15 cellular contexts compared by ENCODE assay signal in the genomic region with DNA sequence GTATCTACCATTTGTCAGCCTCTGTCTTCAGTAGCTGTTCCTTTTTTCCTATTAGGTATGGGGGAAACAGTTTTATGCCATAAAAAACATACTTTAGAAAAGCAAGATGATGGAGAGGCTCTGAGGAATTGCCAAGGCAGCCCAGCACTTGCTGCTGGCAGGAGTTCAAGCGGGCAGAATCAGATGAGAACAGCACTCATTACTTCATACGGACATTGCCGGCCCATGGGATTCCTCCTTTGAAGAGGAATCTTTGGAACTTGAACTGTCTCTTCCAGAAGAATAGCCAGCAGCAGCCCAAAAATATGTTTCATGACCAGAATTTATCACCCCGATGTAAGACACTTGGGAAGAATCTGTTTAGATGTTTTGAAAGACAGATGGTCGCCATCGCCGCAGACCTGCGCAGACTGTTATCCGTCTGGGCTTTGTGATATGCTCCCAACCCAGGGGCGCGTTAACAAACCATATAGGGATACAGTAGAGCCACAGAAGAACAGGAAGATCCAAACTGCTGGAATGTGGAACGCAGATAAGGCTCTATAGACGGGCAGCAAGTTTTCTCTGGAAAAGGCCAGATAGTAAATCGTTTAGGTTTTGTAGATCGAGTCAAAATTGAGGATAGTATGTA. TPM values are rescaled to one million over a fixed set of nuclear protein-coding genes. Genes with fewer than 3 reads are reported as not detected.
A peak's percentile ranks its signal among the peaks of the same experiment; 100 is the strongest.
DNase-seq lines count a peak whose midpoint lies in the region; ATAC-seq and TF ChIP-seq lines count a peak whose summit lies in the region.
"Had no signal": no experiment of that assay in that cellular context is flagged by ENCODE, and none has a peak within 500 bp of the region (broad histone marks: within the 10 kb centered on the region; RNA-seq: fewer than 3 reads in every experiment).

No MANE protein-coding gene starts in this region.

- no peaks in the 10 kb centered on the region for H3K27me3 Mint-ChIP-seq in activated CD8-positive, alpha-beta T cell treated with anti-CD3 and anti-CD28 coated beads for 36 hours
- H3K27me3 Mint-ChIP-seq: memory B cell had no signal

- H3K9ac ChIP-seq in SK-N-SH = peak overlapping the region; percentile 2; the same call in 1 of the 2 replicates
- H3K9ac ChIP-seq in parathyroid adenoma = no peak overlapping the region
- H3K9ac ChIP-seq: BLaER1 treated with 17β-estradiol and CSF1 and Interleukin-3, amounts not matched to agents 10 nM and 100 nM had no signal

- H3K36me3 Mint-ChIP-seq in activated CD8-positive, alpha-beta T cell treated with anti-CD3 and anti-CD28 coated beads for 36 hours (ENCODE audit: low read depth) = peaks cover 7% of the 10 kb centered on the region

- H3K4me3 Mint-ChIP-seq in activated CD8-positive, alpha-beta T cell treated with anti-CD3 and anti-CD28 coated beads for 36 hours = no peak overlapping the region
- H3K4me3 Mint-ChIP-seq: activated T-helper 1 cell treated with anti-CD3 and anti-CD28 coated beads, Interleukin-12 subunit alpha, Interleukin-12 subunit beta, Interleukin-2, Interleukin-4 antibody, amounts not matched to agents 30 ng/mL and 10 ng/mL and 1 ng/mL, durations not matched to agents 14 hours and 24 hours and 36 hours; memory B cell had no signal

- H3K9me3 ChIP-seq in SK-N-SH = no peaks in the 10 kb centered on the region
- H3K9me3 ChIP-seq in parathyroid adenoma (ENCODE audit: control insufficient read depth, low read length) = no peaks in the 10 kb centered on the region
- H3K9me3 ChIP-seq: BLaER1 treated with 17β-estradiol and CSF1 and Interleukin-3, amounts not matched to agents 10 nM and 100 nM; thyroid gland had no signal

- CTCF ChIA-PET in SK-N-SH (lab: Yijun Ruan, JAX) = interaction anchor here (0.7 to 2.6 kb wide), 3 partner anchors 41 to 99 kb away, joined by 3 to 9 read pairs (median 6); no protein-coding TSS in a partner anchor
- CTCF ChIA-PET in activated CD8-positive, alpha-beta T cell treated with anti-CD3 and anti-CD28 coated beads for 36 hours (lab: Charles Lee) = no interaction called here

- peak overlapping the region; percentile 31; the same call in 1 of the 2 replicates for H3K4me2 ChIP-seq in SK-N-SH
- H3K4me2 ChIP-seq in parathyroid adenoma (ENCODE audit: low read length) = peak overlapping the region; percentile 11

- no peak for TF ChIP-seq RAD21 in SK-N-SH (IDR thresholded peaks at IDR 0.05; ENCODE audit: low read length)

- H3K4me1 ChIP-seq in SK-N-SH (ENCODE audit: control insufficient read depth in 1 of 2, insufficient read depth in 2 of 2, low read depth in 1 of 2, low read length in 1 of 2) (peaks cover 27 to 46% of the 10 kb centered on the region in 2 experiments), parathyroid adenoma (peaks cover 25% of the 10 kb centered on the region)

- H3K27ac ChIP-seq in SK-N-SH (ENCODE audit: low read depth in 2 of 2, low read length in 1 of 2) = peak overlapping the region; percentile 18 to 51; a peak in 3 of 4 replicates
- peak overlapping the region; percentile 33 for H3K27ac ChIP-seq in parathyroid adenoma
- H3K27ac ChIP-seq: thyroid gland had no signal

- H2AFZ ChIP-seq in SK-N-SH (ENCODE audit: low read depth) = peak overlapping the region; percentile 54; the same call in 1 of the 2 replicates
- H2AFZ ChIP-seq in parathyroid adenoma = peak overlapping the region; percentile 61

- H3K79me2 ChIP-seq in SK-N-SH (ENCODE audit: insufficient read depth) = peaks cover 18% of the 10 kb centered on the region
- no peaks in the 10 kb centered on the region for H3K79me2 ChIP-seq in parathyroid adenoma

- ATAC-seq in activated CD8-positive, alpha-beta T cell treated with anti-CD3 and anti-CD28 coated beads for 36 hours = no peak
- ATAC-seq in HG02678 (IDR thresholded peaks at IDR 0.05; ENCODE audit: unreplicated experiment) = no peak
- ATAC-seq in HG03520 (IDR thresholded peaks at IDR 0.05; ENCODE audit: unreplicated experiment) = no peak

- no peak for TF ChIP-seq EP300 in SK-N-SH (IDR thresholded peaks at IDR 0.05; ENCODE audit: borderline replicate concordance in 1 of 2, low read depth in 1 of 2, low read length in 1 of 2)

- POLR2A ChIA-PET in SK-N-SH (lab: Yijun Ruan, JAX) = no interaction called here
- POLR2A ChIA-PET in activated CD8-positive, alpha-beta T cell treated with anti-CD3 and anti-CD28 coated beads for 36 hours (lab: Charles Lee) = no interaction called here

- H3K36me3 ChIP-seq in SK-N-SH (replicated peaks in 1 of 2; ENCODE audit: control insufficient read depth in 1 of 2, insufficient read depth in 2 of 2, low read length in 1 of 2) = no peaks in the 10 kb centered on the region
- no peaks in the 10 kb centered on the region for H3K36me3 ChIP-seq in parathyroid adenoma (ENCODE audit: control insufficient read depth, insufficient read depth, low read length)
- H3K36me3 ChIP-seq: BLaER1 treated with 17β-estradiol and CSF1 and Interleukin-3, amounts not matched to agents 10 nM and 100 nM; thyroid gland had no signal

- no peak overlapping the region for H3K27ac Mint-ChIP-seq in activated CD8-positive, alpha-beta T cell treated with anti-CD3 and anti-CD28 coated beads for 36 hours
- H3K27ac Mint-ChIP-seq: activated T-helper 1 cell treated with anti-CD3 and anti-CD28 coated beads, Interleukin-12 subunit alpha, Interleukin-12 subunit beta, Interleukin-2, Interleukin-4 antibody, amounts not matched to agents 30 ng/mL and 10 ng/mL and 1 ng/mL, durations not matched to agents 14 hours and 24 hours and 36 hours; memory B cell had no signal

- TF ChIP-seq CTCF in SK-N-SH (IDR thresholded peaks at IDR 0.05) (no peak), fibroblast of mammary gland (conservative IDR thresholded peaks at IDR 0.05; ENCODE audit: control insufficient read depth, insufficient read depth, low read depth, low read length) (no peak), parathyroid adenoma (IDR thresholded peaks at IDR 0.05) (no peak)
- TF ChIP-seq CTCF in activated CD8-positive, alpha-beta T cell treated with anti-CD3 and anti-CD28 coated beads for 36 hours (IDR thresholded peaks at IDR 0.05) = no peak

- H4K20me1 ChIP-seq in SK-N-SH (ENCODE audit: insufficient read depth) = no peaks in the 10 kb centered on the region
- H4K20me1 ChIP-seq: BLaER1 treated with 17β-estradiol and CSF1 and Interleukin-3, amounts not matched to agents 10 nM and 100 nM had no signal

- H3K27me3 ChIP-seq in SK-N-SH (ENCODE audit: insufficient read depth) (no peaks in the 10 kb centered on the region), parathyroid adenoma (ENCODE audit: control insufficient read depth, insufficient read depth, low read length) (no peaks in the 10 kb centered on the region)
- H3K27me3 ChIP-seq: BLaER1 treated with 17β-estradiol and CSF1 and Interleukin-3, amounts not matched to agents 10 nM and 100 nM; thyroid gland had no signal

- no peaks in the 10 kb centered on the region for H3K9me3 Mint-ChIP-seq in activated CD8-positive, alpha-beta T cell treated with anti-CD3 and anti-CD28 coated beads for 36 hours
- H3K9me3 Mint-ChIP-seq: activated T-helper 1 cell treated with anti-CD3 and anti-CD28 coated beads, Interleukin-12 subunit alpha, Interleukin-12 subunit beta, Interleukin-2, Interleukin-4 antibody, amounts not matched to agents 30 ng/mL and 10 ng/mL and 1 ng/mL, durations not matched to agents 14 hours and 24 hours and 36 hours; memory B cell had no signal

- DNase-seq in AG08396 (ENCODE audit: low spot score) (peak; percentile 47), SK-N-SH (no peak), fibroblast of mammary gland (ENCODE audit: low read depth) (peak; percentile 55), KG1 (lab: John Stamatoyannopoulos, UW) (no peak)
- no peak for DNase-seq in activated CD8-positive, alpha-beta T cell treated with anti-CD3 and anti-CD28 coated beads for 36 hours
- DNase-seq: central memory CD4-positive, alpha-beta T cell; MV-4-11; NCI-H526 treated with DMSO at 0.1 percent for 48 hours; thyroid gland had no signal

- H3K4me1 Mint-ChIP-seq in activated CD8-positive, alpha-beta T cell treated with anti-CD3 and anti-CD28 coated beads for 36 hours (ENCODE audit: low read depth) = peaks cover 23% of the 10 kb centered on the region

- no peak overlapping the region for H3K4me3 ChIP-seq in SK-N-SH (ENCODE audit: low read depth in 2 of 2, low read length in 1 of 2)
- no peak overlapping the region for H3K4me3 ChIP-seq in fibroblast of mammary gland (ENCODE audit: control insufficient read depth, low read depth, low read length)
- no peak overlapping the region for H3K4me3 ChIP-seq in parathyroid adenoma (ENCODE audit: low read depth, low read length)
- H3K4me3 ChIP-seq: BLaER1 treated with 17β-estradiol and CSF1 and Interleukin-3, amounts not matched to agents 10 nM and 100 nM; thyroid gland had no signal

- 74% methylated on average over 15 of the region's 15 CpGs for WGBS in SK-N-SH (ENCODE audit: low lambda C conversion rate)

- H3F3A ChIP-seq in SK-N-SH (replicated peaks; ENCODE audit: insufficient read depth) = peaks cover 9% of the 10 kb centered on the region

- intact Hi-C loops in activated CD8-positive, alpha-beta T cell treated with anti-CD3 and anti-CD28 coated beads for 36 hours (cut with micrococcal nuclease) = no loop called here

- H3K9me2 ChIP-seq in SK-N-SH = no peaks in the 10 kb centered on the region

TF ChIP-seq in SK-N-SH, 30 proteins besides CTCF, POLR2A, EP300 and RAD21:
- TF ChIP-seq NFIC (IDR thresholded peaks at IDR 0.05; ENCODE audit: borderline replicate concordance) (peak; percentile 24; the same call in 1 of the 2 replicates), SMC3 (IDR thresholded peaks at IDR 0.05; ENCODE audit: low read depth, low read length) (no peak), POLR2AphosphoS5 (IDR thresholded peaks at IDR 0.05; ENCODE audit: low read depth, low read length) (no peak; the same call in 1 of the 2 replicates)

RNA-seq across cellular contexts. Expression of gene ADI1, which starts 3.6 kb away (rescaled TPM):
- 49.4 and 67.2 TPM in 2 replicates for polyA plus RNA-seq in SK-N-SH (2012; rRNA removed)
- polyA plus RNA-seq in SK-N-SH (2012; cell fraction: cytosol; rRNA removed) = 72.8 and 73.1 TPM in 2 replicates
- polyA plus RNA-seq in SK-N-SH (2012; cell fraction: nucleus; rRNA removed) = 43.3 and 62.9 TPM in 2 replicates
- total RNA-seq in activated CD8-positive, alpha-beta T cell treated with anti-CD3 and anti-CD28 coated beads for 36 hours = 10 to 100 TPM; 15.7 to 18.2 TPM

RNA-seq across cellular contexts. Expression of gene RNASEH1, which starts 35.2 kb away (rescaled TPM):
- polyA plus RNA-seq in SK-N-SH (2012; rRNA removed) = 34.4 and 35.3 TPM in 2 replicates
- polyA plus RNA-seq in SK-N-SH (2012; cell fraction: cytosol; rRNA removed) = 35.8 and 36.2 TPM in 2 replicates
- 24.7 and 30.1 TPM in 2 replicates for polyA plus RNA-seq in SK-N-SH (2012; cell fraction: nucleus; rRNA removed)
- 10 to 100 TPM; 23.4 to 24.7 TPM for total RNA-seq in activated CD8-positive, alpha-beta T cell treated with anti-CD3 and anti-CD28 coated beads for 36 hours

RNA-seq across cellular contexts. Expression of gene RPS7, which starts 52.1 kb away (rescaled TPM):
- 2,166 and 2,477 TPM in 2 replicates for polyA plus RNA-seq in SK-N-SH (2012; rRNA removed)
- 3,192 and 3,529 TPM in 2 replicates for polyA plus RNA-seq in SK-N-SH (2012; cell fraction: cytosol; rRNA removed)
- polyA plus RNA-seq in SK-N-SH (2012; cell fraction: nucleus; rRNA removed) = 656 and 726 TPM in 2 replicates
- total RNA-seq in activated CD8-positive, alpha-beta T cell treated with anti-CD3 and anti-CD28 coated beads for 36 hours = 1,000 to 10,000 TPM; 1,838 to 1,893 TPM

Comparison
In these comparisons a context has a peak if more than half of its experiments do, and no peak if none do; other contexts are left out.
1. DNase-seq: peak in AG08396 (single experiment) and fibroblast of mammary gland (single experiment); none in SK-N-SH (single experiment), KG1 (single experiment) and activated CD8-positive, alpha-beta T cell treated with anti-CD3 and anti-CD28 coated beads for 36 hours (single experiment).